Comparison of ENCODE assay signal across 17 cellular contexts in genomic region chr2:70528921-70529320, GRCh38. TPM values are rescaled to one million over a fixed set of nuclear protein-coding genes. Genes with fewer than 3 reads are reported as not detected.
DNase-seq lines count a peak whose midpoint lies in the region; ATAC-seq, FAIRE-seq and TF ChIP-seq lines count a peak whose summit lies in the region.
"Had no signal": no experiment of that assay in that cellular context is flagged by ENCODE, and none has a peak within 500 bp of the region (broad histone marks: within the 10 kb centered on the region; RNA-seq: fewer than 3 reads in every experiment).

No MANE protein-coding gene starts in this region.

- peaks cover 25% of the 10 kb centered on the region for H3K36me3 Mint-ChIP-seq in Calu3 (ENCODE audit: insufficient read depth, unreplicated experiment)
- H3K36me3 Mint-ChIP-seq in activated T-helper 17 cell treated with anti-CD3 and anti-CD28 coated beads, Interleukin-2, amount 50 U/mL, for 72 hours (ENCODE audit: low read depth) = no peaks in the 10 kb centered on the region

- no peak overlapping the region for H3K27ac ChIP-seq in small intestine (ENCODE audit: low read depth in 1 of 2, low read length in 1 of 2)
- H3K27ac ChIP-seq: BLaER1 treated with 17β-estradiol and CSF1 and Interleukin-3, amounts not matched to agents 10 nM and 100 nM had no signal

- H3K9me3 ChIP-seq in small intestine (ENCODE audit: control insufficient read depth, low read depth) = no peaks in the 10 kb centered on the region

- no peaks in the 10 kb centered on the region for H3K27me3 ChIP-seq in small intestine (ENCODE audit: control insufficient read depth in 2 of 2, insufficient read depth in 2 of 2, low read length in 2 of 2)
- H3K27me3 ChIP-seq: BLaER1 treated with 17β-estradiol and CSF1 and Interleukin-3, amounts not matched to agents 10 nM and 100 nM had no signal

- BruUV-seq in Calu3 (replicated peaks; lab: Mats Ljungman, UMichigan) = no TSS peak

- DNase-seq in Calu3 (no peak), left colon (no peak), small intestine (peak; percentile 33), NCI-H1694 treated with DMSO at 0.1 percent for 48 hours (lab: John Stamatoyannopoulos, UW) (no peak), NCI-H1436 (lab: John Stamatoyannopoulos, UW) (no peak), H54 (ENCODE audit: insufficient read length, low spot score) (no peak)
- DNase-seq: ACHN; CD4-positive, alpha-beta T cell; DMS79; HCEC 1CT; HFFc6 had no signal

- H3K9me3 Mint-ChIP-seq in Calu3 (ENCODE audit: low read depth, unreplicated experiment) = no peaks in the 10 kb centered on the region
- H3K9me3 Mint-ChIP-seq in activated T-helper 17 cell treated with anti-CD3 and anti-CD28 coated beads, Interleukin-2, amount 50 U/mL, for 72 hours = peaks cover 4% of the 10 kb centered on the region
- H3K9me3 Mint-ChIP-seq: CD4-positive, alpha-beta T cell; HFFc6 had no signal

- TF ChIP-seq CTCF in Calu3 (IDR thresholded peaks at IDR 0.05; ENCODE audit: unreplicated experiment) = no peak

- H3K4me1 ChIP-seq in small intestine (ENCODE audit: control insufficient read depth in 2 of 2, insufficient read depth in 1 of 2, low read depth in 1 of 2, low read length in 1 of 2) = peaks cover 7 to 18% of the 10 kb centered on the region in 2 donors

- 51 to 78% (median 61%) methylated on average over 3 of the region's 3 CpGs for WGBS in small intestine, 3 donors

- peaks cover 95% of the 10 kb centered on the region for H3K4me1 Mint-ChIP-seq in Calu3 (ENCODE audit: low read depth, unreplicated experiment)
- H3K4me1 Mint-ChIP-seq in activated T-helper 17 cell treated with anti-CD3 and anti-CD28 coated beads, Interleukin-2, amount 50 U/mL, for 72 hours = peaks cover 11% of the 10 kb centered on the region

- intact Hi-C loops in Calu3 (cut with micrococcal nuclease; ENCODE audit: unreplicated experiment) (no loop called here), left colon (cut with DNase I, micrococcal nuclease) (no loop called here)

- H3K36me3 ChIP-seq in small intestine (ENCODE audit: control insufficient read depth in 2 of 2, insufficient read depth in 2 of 2, low read length in 2 of 2) = no peaks in the 10 kb centered on the region
- H3K36me3 ChIP-seq: BLaER1 treated with 17β-estradiol and CSF1 and Interleukin-3, amounts not matched to agents 10 nM and 100 nM had no signal

- no peak for TF ChIP-seq POLR2A in H54 (IDR thresholded peaks at IDR 0.05; ENCODE audit: low read depth, low read length)

- no peak overlapping the region for H3K4me3 ChIP-seq in small intestine (ENCODE audit: low read depth in 1 of 2, low read length in 2 of 2)
- H3K4me3 ChIP-seq: BLaER1 treated with 17β-estradiol and CSF1 and Interleukin-3, amounts not matched to agents 10 nM and 100 nM had no signal

- H3K27me3 Mint-ChIP-seq in Calu3 (ENCODE audit: unreplicated experiment) = no peaks in the 10 kb centered on the region
- peaks cover 4% of the 10 kb centered on the region for H3K27me3 Mint-ChIP-seq in activated T-helper 17 cell treated with anti-CD3 and anti-CD28 coated beads, Interleukin-2, amount 50 U/mL, for 72 hours
- H3K27me3 Mint-ChIP-seq: CD4-positive, alpha-beta T cell had no signal

- ATAC-seq in activated T-helper 17 cell treated with anti-CD3 and anti-CD28 coated beads, Interleukin-2, amount 50 U/mL, for 72 hours (replicated peaks) = no peak
- ATAC-seq in left colon = peak; percentile 21

- H3K27ac Mint-ChIP-seq in Calu3 (ENCODE audit: unreplicated experiment) = peak overlapping the region; percentile 81
- peak overlapping the region; percentile 36 for H3K27ac Mint-ChIP-seq in activated T-helper 17 cell treated with anti-CD3 and anti-CD28 coated beads, Interleukin-2, amount 50 U/mL, for 72 hours
- H3K27ac Mint-ChIP-seq: CD4-positive, alpha-beta T cell; HFFc6 had no signal

- FAIRE-seq in small intestine (lab: Jason Lieb, UNC) (no peak), H54 (lab: Jason Lieb, UNC) (no peak)
- FAIRE-seq: G401.6, GM12891, GM19239, H1 had no signal

- peak overlapping the region; percentile 19 for H3K4me3 Mint-ChIP-seq in Calu3 (ENCODE audit: low read depth, unreplicated experiment)
- no peak overlapping the region for H3K4me3 Mint-ChIP-seq in activated T-helper 17 cell treated with anti-CD3 and anti-CD28 coated beads, Interleukin-2, amount 50 U/mL, for 72 hours
- H3K4me3 Mint-ChIP-seq: CD4-positive, alpha-beta T cell; HFFc6 had no signal

- CTCF ChIA-PET in Calu3 (lab: Charles Lee) = interaction anchor here (0.6 to 1.0 kb wide), 2 partner anchors 8 to 35 kb away, joined by 3 read pairs; no protein-coding TSS in a partner anchor

RNA-seq across cellular contexts. Expression of gene TGFA, which starts 24.7 kb away (rescaled TPM):
- total RNA-seq in Calu3 (2022) = 80.0 and 104 TPM in 2 replicates
- under 1 TPM; 0.26 to 0.69 TPM for total RNA-seq in activated T-helper 17 cell treated with anti-CD3 and anti-CD28 coated beads, Interleukin-2, amount 50 U/mL, for 72 hours
- total RNA-seq in left colon = 10 to 100 TPM; 30.5 to 30.8 TPM
- 1 to 10 TPM; 6.3 to 9.6 (median 8.9) TPM for polyA plus RNA-seq in small intestine

Comparison
In these comparisons a context has a peak if more than half of its experiments do, and no peak if none do; other contexts are left out.
1. RNA of gene TGFA, which starts 24.7 kb away (total RNA-seq): 80.0 to 104 TPM in Calu3 and 30.5 to 30.8 TPM in left colon; 0.26 to 0.69 TPM in activated T-helper 17 cell treated with anti-CD3 and anti-CD28 coated beads, Interleukin-2, amount 50 U/mL, for 72 hours; every median in the first group is over 10 times any median in the second.